In the genomic region with DNA sequence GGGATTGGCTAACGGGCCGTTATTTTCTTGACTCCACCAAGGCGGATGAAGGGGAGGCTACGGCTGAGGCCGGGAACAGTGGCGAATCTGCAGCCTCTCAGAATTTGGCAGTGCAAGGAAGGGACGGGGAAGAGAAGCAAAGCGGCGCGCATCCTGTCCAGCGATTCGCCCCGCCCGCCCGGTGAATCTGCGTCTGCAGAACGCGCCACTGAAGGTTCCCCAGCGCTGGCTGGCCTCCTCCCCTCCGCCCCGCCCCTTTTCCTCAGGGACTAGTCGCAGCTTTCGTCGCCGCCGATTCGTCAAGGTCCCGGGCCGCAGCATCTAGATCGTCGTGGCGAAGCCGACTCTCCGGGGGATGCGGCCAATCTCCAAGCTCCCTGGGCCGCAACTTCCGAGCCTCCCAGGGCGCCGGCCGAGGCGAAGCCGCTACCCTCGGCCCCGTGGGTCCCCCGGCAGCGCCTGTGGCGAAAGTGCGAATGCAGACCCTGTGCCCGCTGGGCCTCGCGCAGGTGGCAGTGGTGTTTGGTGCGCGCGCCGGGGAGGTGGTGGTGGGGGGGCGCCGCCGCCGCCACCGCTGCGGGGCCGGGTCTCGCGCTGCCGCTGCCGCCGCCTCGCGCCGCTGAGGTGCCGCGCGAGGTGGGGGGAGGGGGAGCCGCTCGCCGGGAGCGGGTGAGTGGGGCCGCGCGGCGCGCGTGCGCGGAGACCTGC, we compare ENCODE assay signal across 1 cellular context.
A peak's percentile ranks its signal among the peaks of the same experiment; 100 is the strongest.
TF ChIP-seq lines count a peak whose summit lies in the region.

TSS of gene SETD1A (plus strand) at position 299 of the 708 bp plus-strand sequence. CDS start 978 bp downstream, outside the sequence.

TF ChIP-seq in GM12878, 131 proteins besides CTCF, POLR2A, EP300 and RAD21 (continued from another document and continues in another):
- TF ChIP-seq E4F1 (IDR thresholded peaks at IDR 0.05; ENCODE audit: borderline replicate concordance, partially characterized antibody) (peak; percentile 96), YBX1 (IDR thresholded peaks at IDR 0.05) (no peak), PKNOX1 (IDR thresholded peaks at IDR 0.05) (peak; percentile 52), SPI1 (IDR thresholded peaks at IDR 0.05; ENCODE audit: borderline replicate concordance, insufficient read depth, low read depth, low read length) (no peak), RELB (IDR thresholded peaks at IDR 0.05; ENCODE audit: low read depth) (peak; percentile 100), JUNB (IDR thresholded peaks at IDR 0.05) (no peak), NFIC (IDR thresholded peaks at IDR 0.05; ENCODE audit: low read depth, low read length) (no peak), KDM1A (IDR thresholded peaks at IDR 0.05; ENCODE audit: borderline replicate concordance) (no peak), ZBTB40 (IDR thresholded peaks at IDR 0.05; ENCODE audit: borderline replicate concordance) (peak; percentile 93), POU2F2 (IDR thresholded peaks at IDR 0.05; ENCODE audit: borderline replicate concordance, low read depth, low read length) (peak; percentile 49; the same call in 1 of the 3 replicates), NR2C1 (IDR thresholded peaks at IDR 0.05) (peak; percentile 65), ASH2L (IDR thresholded peaks at IDR 0.05; ENCODE audit: borderline replicate concordance, low read depth) (peak; percentile 94; the same call in 1 of the 2 replicates), TCF3 (IDR thresholded peaks at IDR 0.05; ENCODE audit: borderline replicate concordance, insufficient read depth, low read depth, low read length) (peak; percentile 80), WRNIP1 (IDR thresholded peaks at IDR 0.05; ENCODE audit: borderline replicate concordance, low read depth, low read length) (no peak; the same call in 1 of the 2 replicates), SIX5 (IDR thresholded peaks at IDR 0.05; ENCODE audit: low read depth, low read length, severe bottlenecking) (no peak), FOS (IDR thresholded peaks at IDR 0.05; ENCODE audit: borderline replicate concordance, extremely low read depth, insufficient read length) (no peak), SMC3 (IDR thresholded peaks at IDR 0.05; ENCODE audit: borderline replicate concordance, low read length) (no peak), ZNF687 (IDR thresholded peaks at IDR 0.05) (no peak), TCF12 (IDR thresholded peaks at IDR 0.05; ENCODE audit: low read depth, low read length) (peak; percentile 65; the same call in 1 of the 2 replicates), IRF4 (IDR thresholded peaks at IDR 0.05; ENCODE audit: low read depth, low read length) (no peak), SP1 (IDR thresholded peaks at IDR 0.05; ENCODE audit: low read depth, low read length) (peak; percentile 90), HDAC6 (IDR thresholded peaks at IDR 0.05; ENCODE audit: unreplicated experiment) (peak; percentile 49)
- TF ChIP-seq, protein P1, sequence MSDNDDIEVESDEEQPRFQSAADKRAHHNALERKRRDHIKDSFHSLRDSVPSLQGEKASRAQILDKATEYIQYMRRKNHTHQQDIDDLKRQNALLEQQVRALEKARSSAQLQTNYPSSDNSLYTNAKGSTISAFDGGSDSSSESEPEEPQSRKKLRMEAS (IDR thresholded peaks at IDR 0.05; ENCODE audit: low read depth, low read length) = no peak
- TF ChIP-seq, protein P2, sequence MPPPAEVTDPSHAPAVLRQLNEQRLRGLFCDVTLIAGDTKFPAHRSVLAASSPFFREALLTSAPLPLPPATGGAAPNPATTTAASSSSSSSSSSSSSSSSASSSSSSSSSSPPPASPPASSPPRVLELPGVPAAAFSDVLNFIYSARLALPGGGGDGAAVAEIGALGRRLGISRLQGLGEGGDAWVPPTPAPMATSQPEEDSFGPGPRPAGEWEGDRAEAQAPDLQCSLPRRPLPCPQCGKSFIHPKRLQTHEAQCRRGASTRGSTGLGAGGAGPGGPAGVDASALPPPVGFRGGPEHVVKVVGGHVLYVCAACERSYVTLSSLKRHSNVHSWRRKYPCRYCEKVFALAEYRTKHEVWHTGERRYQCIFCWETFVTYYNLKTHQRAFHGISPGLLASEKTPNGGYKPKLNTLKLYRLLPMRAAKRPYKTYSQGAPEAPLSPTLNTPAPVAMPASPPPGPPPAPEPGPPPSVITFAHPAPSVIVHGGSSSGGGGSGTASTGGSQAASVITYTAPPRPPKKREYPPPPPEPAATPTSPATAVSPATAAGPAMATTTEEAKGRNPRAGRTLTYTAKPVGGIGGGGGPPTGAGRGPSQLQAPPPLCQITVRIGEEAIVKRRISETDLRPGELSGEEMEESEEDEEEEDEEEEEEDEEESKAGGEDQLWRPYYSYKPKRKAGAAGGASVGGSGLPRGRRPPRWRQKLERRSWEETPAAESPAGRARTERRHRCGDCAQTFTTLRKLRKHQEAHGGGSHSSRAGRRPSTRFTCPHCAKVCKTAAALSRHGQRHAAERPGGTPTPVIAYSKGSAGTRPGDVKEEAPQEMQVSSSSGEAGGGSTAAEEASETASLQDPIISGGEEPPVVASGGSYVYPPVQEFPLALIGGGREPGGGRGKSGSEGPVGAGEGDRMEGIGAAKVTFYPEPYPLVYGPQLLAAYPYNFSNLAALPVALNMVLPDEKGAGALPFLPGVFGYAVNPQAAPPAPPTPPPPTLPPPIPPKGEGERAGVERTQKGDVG (CRISPR knock-in tag; IDR thresholded peaks at IDR 0.05) = no peak
- TF ChIP-seq, protein P3, sequence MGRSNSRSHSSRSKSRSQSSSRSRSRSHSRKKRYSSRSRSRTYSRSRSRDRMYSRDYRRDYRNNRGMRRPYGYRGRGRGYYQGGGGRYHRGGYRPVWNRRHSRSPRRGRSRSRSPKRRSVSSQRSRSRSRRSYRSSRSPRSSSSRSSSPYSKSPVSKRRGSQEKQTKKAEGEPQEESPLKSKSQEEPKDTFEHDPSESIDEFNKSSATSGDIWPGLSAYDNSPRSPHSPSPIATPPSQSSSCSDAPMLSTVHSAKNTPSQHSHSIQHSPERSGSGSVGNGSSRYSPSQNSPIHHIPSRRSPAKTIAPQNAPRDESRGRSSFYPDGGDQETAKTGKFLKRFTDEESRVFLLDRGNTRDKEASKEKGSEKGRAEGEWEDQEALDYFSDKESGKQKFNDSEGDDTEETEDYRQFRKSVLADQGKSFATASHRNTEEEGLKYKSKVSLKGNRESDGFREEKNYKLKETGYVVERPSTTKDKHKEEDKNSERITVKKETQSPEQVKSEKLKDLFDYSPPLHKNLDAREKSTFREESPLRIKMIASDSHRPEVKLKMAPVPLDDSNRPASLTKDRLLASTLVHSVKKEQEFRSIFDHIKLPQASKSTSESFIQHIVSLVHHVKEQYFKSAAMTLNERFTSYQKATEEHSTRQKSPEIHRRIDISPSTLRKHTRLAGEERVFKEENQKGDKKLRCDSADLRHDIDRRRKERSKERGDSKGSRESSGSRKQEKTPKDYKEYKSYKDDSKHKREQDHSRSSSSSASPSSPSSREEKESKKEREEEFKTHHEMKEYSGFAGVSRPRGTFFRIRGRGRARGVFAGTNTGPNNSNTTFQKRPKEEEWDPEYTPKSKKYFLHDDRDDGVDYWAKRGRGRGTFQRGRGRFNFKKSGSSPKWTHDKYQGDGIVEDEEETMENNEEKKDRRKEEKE (IDR thresholded peaks at IDR 0.05) = no peak
- TF ChIP-seq, protein P4, sequence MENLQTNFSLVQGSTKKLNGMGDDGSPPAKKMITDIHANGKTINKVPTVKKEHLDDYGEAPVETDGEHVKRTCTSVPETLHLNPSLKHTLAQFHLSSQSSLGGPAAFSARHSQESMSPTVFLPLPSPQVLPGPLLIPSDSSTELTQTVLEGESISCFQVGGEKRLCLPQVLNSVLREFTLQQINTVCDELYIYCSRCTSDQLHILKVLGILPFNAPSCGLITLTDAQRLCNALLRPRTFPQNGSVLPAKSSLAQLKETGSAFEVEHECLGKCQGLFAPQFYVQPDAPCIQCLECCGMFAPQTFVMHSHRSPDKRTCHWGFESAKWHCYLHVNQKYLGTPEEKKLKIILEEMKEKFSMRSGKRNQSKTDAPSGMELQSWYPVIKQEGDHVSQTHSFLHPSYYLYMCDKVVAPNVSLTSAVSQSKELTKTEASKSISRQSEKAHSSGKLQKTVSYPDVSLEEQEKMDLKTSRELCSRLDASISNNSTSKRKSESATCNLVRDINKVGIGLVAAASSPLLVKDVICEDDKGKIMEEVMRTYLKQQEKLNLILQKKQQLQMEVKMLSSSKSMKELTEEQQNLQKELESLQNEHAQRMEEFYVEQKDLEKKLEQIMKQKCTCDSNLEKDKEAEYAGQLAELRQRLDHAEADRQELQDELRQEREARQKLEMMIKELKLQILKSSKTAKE (IDR thresholded peaks at IDR 0.05; ENCODE audit: low read depth, poor library complexity, severe bottlenecking) = no peak
